9 cellular contexts compared by ENCODE assay signal in the genomic region with DNA sequence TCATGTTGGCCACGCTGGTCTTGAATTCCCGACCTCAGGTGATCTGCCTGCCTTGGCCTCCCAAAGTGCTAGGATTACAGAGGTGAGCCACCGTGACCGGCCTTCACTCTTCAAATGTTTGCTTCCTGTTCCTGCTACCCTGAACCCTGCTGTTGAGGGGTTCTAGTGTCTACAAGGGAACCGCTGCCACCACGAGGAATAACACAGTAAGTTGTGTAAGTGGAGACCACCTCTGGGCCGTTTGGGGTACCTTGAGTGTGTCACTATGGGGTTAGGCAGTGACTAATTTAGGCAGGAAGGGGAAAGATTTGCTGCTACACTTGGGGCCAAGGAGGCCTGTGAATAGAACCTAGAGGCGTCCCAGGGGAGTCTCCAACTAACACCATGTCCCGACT. TPM values are rescaled to one million over a fixed set of nuclear protein-coding genes. Genes with fewer than 3 reads are reported as not detected.
DNase-seq lines count a peak whose midpoint lies in the region; ATAC-seq and TF ChIP-seq lines count a peak whose summit lies in the region.
"Had no signal": no experiment of that assay in that cellular context is flagged by ENCODE, and none has a peak within 500 bp of the region (broad histone marks: within the 10 kb centered on the region; RNA-seq: fewer than 3 reads in every experiment).

No MANE protein-coding gene starts in this region.

- no peaks in the 10 kb centered on the region for H3K27me3 ChIP-seq in ascending aorta
- H3K27me3 ChIP-seq in kidney epithelial cell (ENCODE audit: control insufficient read depth, insufficient read depth, low read length): no peaks in the 10 kb centered on the region
- H3K27me3 ChIP-seq in suprapubic skin: no peaks in the 10 kb centered on the region

- H3K9me3 ChIP-seq in ascending aorta (no peaks in the 10 kb centered on the region), suprapubic skin (no peaks in the 10 kb centered on the region)

- no peak for DNase-seq in activated CD4-positive, alpha-beta T cell treated with anti-CD3 and anti-CD28 coated beads for 36 hours
- no peak for DNase-seq in activated CD4-positive, alpha-beta T cell treated with anti-CD3 and anti-CD28 coated beads for 48 hours
- DNase-seq in ascending aorta (ENCODE audit: low spot score in 2 of 2) (peak in 1 of 2 donors; percentile 66), kidney epithelial cell (ENCODE audit: low read depth) (no peak), suprapubic skin (ENCODE audit: low spot score in 2 of 2) (no peak), activated gamma-delta T cell (lab: John Stamatoyannopoulos, UW) (no peak)
- DNase-seq: NCI-H774 had no signal

- no peaks in the 10 kb centered on the region for H3K9me3 Mint-ChIP-seq in activated CD4-positive, alpha-beta T cell treated with anti-CD3 and anti-CD28 coated beads for 36 hours (ENCODE audit: low read depth)

- H3K27ac ChIP-seq in ascending aorta: peak overlapping the region; percentile 96 to 98
- peak overlapping the region; percentile 80 for H3K27ac ChIP-seq in suprapubic skin

- intact Hi-C loops in activated CD4-positive, alpha-beta T cell treated with anti-CD3 and anti-CD28 coated beads for 36 hours (cut with DNase I, micrococcal nuclease): loop anchor here (5.0 to 10.0 kb wide), 7 partner anchors 313 to 1789 kb away; a partner anchor contains a TSS
- intact Hi-C loops in ascending aorta (cut with DNase I): loop anchor here (2.0 to 10.0 kb wide), 9 partner anchors 23 to 1542 kb away; a partner anchor contains a TSS

- TF ChIP-seq POLR2A in suprapubic skin (IDR thresholded peaks at IDR 0.05): no peak

- peaks cover 0 to 21% of the 10 kb centered on the region in 2 donors for H3K4me1 ChIP-seq in ascending aorta
- H3K4me1 ChIP-seq in suprapubic skin: peaks cover 43% of the 10 kb centered on the region

- H3K4me3 Mint-ChIP-seq in activated CD4-positive, alpha-beta T cell treated with anti-CD3 and anti-CD28 coated beads for 36 hours: peak overlapping the region; percentile 91

- ATAC-seq in activated CD4-positive, alpha-beta T cell treated with anti-CD3 and anti-CD28 coated beads for 36 hours: no peak
- no peak for ATAC-seq in HG02981 (IDR thresholded peaks at IDR 0.05; ENCODE audit: unreplicated experiment)
- ATAC-seq in HG02678 (IDR thresholded peaks at IDR 0.05; ENCODE audit: unreplicated experiment): no peak

- no peaks in the 10 kb centered on the region for H3K27me3 Mint-ChIP-seq in activated CD4-positive, alpha-beta T cell treated with anti-CD3 and anti-CD28 coated beads for 36 hours

- H3K36me3 ChIP-seq in ascending aorta: peaks cover 2 to 3% of the 10 kb centered on the region in 2 donors
- no peaks in the 10 kb centered on the region for H3K36me3 ChIP-seq in kidney epithelial cell (ENCODE audit: control insufficient read depth, insufficient read depth, low read length)
- no peaks in the 10 kb centered on the region for H3K36me3 ChIP-seq in suprapubic skin

- peaks cover 21% of the 10 kb centered on the region for H3K4me1 Mint-ChIP-seq in activated CD4-positive, alpha-beta T cell treated with anti-CD3 and anti-CD28 coated beads for 36 hours

- H3K27ac Mint-ChIP-seq in activated CD4-positive, alpha-beta T cell treated with anti-CD3 and anti-CD28 coated beads for 36 hours: peak overlapping the region; percentile 72

- whole genome bisulfite sequencing in suprapubic skin: 43% methylated on average over 9 of the region's 9 CpGs

- no peak for TF ChIP-seq EP300 in suprapubic skin (IDR thresholded peaks at IDR 0.05)

- peak overlapping the region; percentile 62 to 86 for H3K4me3 ChIP-seq in ascending aorta
- H3K4me3 ChIP-seq in kidney epithelial cell (ENCODE audit: low read depth, low read length): peak overlapping the region; percentile 50
- peak overlapping the region; percentile 80 for H3K4me3 ChIP-seq in suprapubic skin

- POLR2A ChIA-PET in activated CD4-positive, alpha-beta T cell treated with anti-CD3 and anti-CD28 coated beads for 36 hours (lab: Charles Lee): interaction anchor here (0.6 kb wide), 3 partner anchors 11 to 514 kb away, joined by 3 to 5 read pairs (median 3); no protein-coding TSS in a partner anchor

- peaks cover 5% of the 10 kb centered on the region for H3K36me3 Mint-ChIP-seq in activated CD4-positive, alpha-beta T cell treated with anti-CD3 and anti-CD28 coated beads for 36 hours (ENCODE audit: low read depth)

- TF ChIP-seq CTCF in ascending aorta (IDR thresholded peaks at IDR 0.05) (no peak), kidney epithelial cell (IDR thresholded peaks at IDR 0.05; ENCODE audit: insufficient read depth, low read length, poor library complexity, severe bottlenecking) (no peak), suprapubic skin (IDR thresholded peaks at IDR 0.05) (no peak)

- CTCF ChIA-PET in activated CD4-positive, alpha-beta T cell treated with anti-CD3 and anti-CD28 coated beads for 36 hours (lab: Charles Lee): interaction anchor here (1.3 kb wide), 1 partner anchor 16 kb away, joined by 3 read pairs; a partner anchor contains a TSS

RNA-seq across cellular contexts. Expression of a gene that starts 2.2 kb away (rescaled TPM):
- 10 to 100 TPM; 46.4 to 54.6 TPM for total RNA-seq in activated CD4-positive, alpha-beta T cell treated with anti-CD3 and anti-CD28 coated beads for 36 hours
- total RNA-seq in ascending aorta: 422 TPM
- 54.0 and 70.0 TPM in 2 replicates for total RNA-seq in kidney epithelial cell
- total RNA-seq in suprapubic skin: 10 to 100 TPM; 27.5 to 72.4 (median 67.4) TPM

RNA-seq across cellular contexts. Expression of a gene that starts 16.5 kb away (rescaled TPM):
- total RNA-seq in activated CD4-positive, alpha-beta T cell treated with anti-CD3 and anti-CD28 coated beads for 36 hours: under 1 TPM in 1 of 2 experiments, not detected in 1; 0.25 TPM
- total RNA-seq in ascending aorta (not detected), kidney epithelial cell (0.13 TPM in 1 of 2 replicates, not detected in the other), suprapubic skin (not detected)

RNA-seq across cellular contexts. Expression of a gene that starts 41.4 kb away (rescaled TPM):
- not detected for total RNA-seq in activated CD4-positive, alpha-beta T cell treated with anti-CD3 and anti-CD28 coated beads for 36 hours
- total RNA-seq in ascending aorta (not detected), kidney epithelial cell (not detected in 2 replicates), suprapubic skin (under 1 TPM in 1 of 4 donors, not detected in 3; 0.18 TPM)

RNA-seq across cellular contexts. Expression of a gene that starts 43.6 kb away (rescaled TPM):
- total RNA-seq in activated CD4-positive, alpha-beta T cell treated with anti-CD3 and anti-CD28 coated beads for 36 hours: not detected
- total RNA-seq in ascending aorta (not detected), kidney epithelial cell (not detected in 2 replicates), suprapubic skin (not detected)
